In the genomic region with DNA sequence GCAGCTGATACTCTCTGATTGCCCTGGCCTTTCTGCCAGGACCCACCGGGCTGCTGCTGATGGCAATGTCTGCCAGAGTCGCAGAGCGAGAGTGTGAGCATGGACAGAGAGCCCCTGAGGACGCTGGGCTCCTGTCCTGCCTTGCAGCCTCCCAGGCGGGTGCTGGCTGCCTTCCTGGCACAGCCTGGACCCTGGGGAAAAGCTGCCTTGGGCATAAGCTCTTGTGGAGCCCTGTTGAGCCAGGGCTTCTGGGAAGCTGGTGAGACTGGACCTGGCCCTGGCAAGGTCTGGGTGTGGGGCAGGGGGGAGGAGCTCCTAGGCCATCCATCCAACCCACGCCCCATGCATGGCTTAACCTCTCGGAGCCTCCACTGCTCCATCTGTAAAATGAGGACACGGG, we compare ENCODE assay signal across 19 cellular contexts.
"Had no signal": no experiment of that assay in that cellular context is flagged by ENCODE, and none has a peak within 500 bp of the region (broad histone marks: within the 10 kb centered on the region; RNA-seq: fewer than 3 reads in every experiment).

No MANE protein-coding gene starts in this region.

- DNase-seq: effector memory CD4-positive, alpha-beta T cell; glutamatergic neuron; islet precursor cell; left ventricle myocardium inferior; lower lobe of right lung; naive B cell; nephron progenitor cell; sigmoid colon; stimulated activated CD4-positive, alpha-beta T cell treated with anti-CD3 and anti-CD28 coated beads, Interleukin-2, amount 100 ng/mL, for 24 hours; stimulated activated CD4-positive, alpha-beta T cell treated with anti-CD3 and anti-CD28 coated beads, Interleukin-4, amount 100 ng/mL, for 4 hours; stimulated activated naive B cell treated with anti-CD40 and anti-IgM and Interleukin-4, amounts not matched to agents 10 μg/mL and 1 μg/mL and 100 μg/mL, for 72 hours; stomach; transverse colon had no signal

- H3K27ac ChIP-seq: left ventricle myocardium inferior, lower lobe of right lung, neutrophil, right atrium auricular region, sigmoid colon, stomach, thoracic aorta, transverse colon, vagina had no signal

- H3K27me3 ChIP-seq: right atrium auricular region, transverse colon, vagina had no signal

- H3K9me3 ChIP-seq: left ventricle myocardium inferior, lower lobe of right lung, neutrophil, right atrium auricular region, sigmoid colon, stomach, thoracic aorta, transverse colon, vagina had no signal

- H3K36me3 ChIP-seq: left ventricle myocardium inferior, lower lobe of right lung, neutrophil, right atrium auricular region, sigmoid colon, stomach, thoracic aorta, transverse colon, vagina had no signal

- H3K4me3 ChIP-seq: left ventricle myocardium inferior, lower lobe of right lung, right atrium auricular region, sigmoid colon, skin epidermis, stomach, thoracic aorta, transverse colon, vagina had no signal

- H3K4me1 ChIP-seq: left ventricle myocardium inferior, right atrium auricular region, sigmoid colon, vagina had no signal

- ATAC-seq: esophagus mucosa, lower lobe of right lung had no signal
